Comparison of ENCODE assay signal across 8 cellular contexts in genomic region chr19:45667620-45668341, GRCh38. TPM values are rescaled to one million over a fixed set of nuclear protein-coding genes. Genes with fewer than 3 reads are reported as not detected.
DNase-seq lines count a peak whose midpoint lies in the region; ATAC-seq, FAIRE-seq and TF ChIP-seq lines count a peak whose summit lies in the region.

TSS of gene GIPR (plus strand) at chr19:45668221. CDS start at chr19:45669521, 1,300 bp downstream.

- no peak within 1 kb of the TSS for H3K27ac ChIP-seq in astrocyte (ENCODE audit: low read depth, low read length)

- H3K9me3 Mint-ChIP-seq in T-cell, result no peaks in the 10 kb centered on the region
- H3K9me3 Mint-ChIP-seq in astrocyte (ENCODE audit: unreplicated experiment), result no peaks in the 10 kb centered on the region

- H3K4me1 ChIP-seq in astrocyte (ENCODE audit: insufficient read depth, low read length), result peaks cover 7% of the 10 kb centered on the region

- peak within 1 kb of the TSS; percentile 21 for H3K9ac ChIP-seq in astrocyte (ENCODE audit: low read length)

- no peaks in the 10 kb centered on the region for H4K20me1 ChIP-seq in astrocyte (ENCODE audit: insufficient read depth, low read length)

- POLR2A ChIA-PET in T-cell (lab: Charles Lee), result interaction anchor here (1.0 to 1.2 kb wide), 3 partner anchors 12 to 189 kb away, joined by 3 read pairs; no protein-coding TSS in a partner anchor

- peaks cover 17 to 30% of the 10 kb centered on the region in 2 donors for H3K27me3 Mint-ChIP-seq in T-cell
- H3K27me3 Mint-ChIP-seq in astrocyte (ENCODE audit: low read depth, unreplicated experiment), result peaks cover 3% of the 10 kb centered on the region

- no peaks in the 10 kb centered on the region for H3K79me2 ChIP-seq in astrocyte (ENCODE audit: insufficient read depth, low read length)

- peak; percentile 92 for DNase-seq in Caki2 (ENCODE audit: low read depth)
- peak; percentile 58 for DNase-seq in HT1080 (ENCODE audit: low read depth)
- DNase-seq in T-cell, result peak in 31 of 34 experiments; percentile 16 to 63 (median 42)
- peak; percentile 10 for DNase-seq in astrocyte (ENCODE audit: low read depth)
- DNase-seq in iPS-NIHi11 (ENCODE audit: low spot score), result peak; percentile 79
- peak; percentile 86 for DNase-seq in stimulated activated CD4-positive, alpha-beta T cell treated with anti-CD3 and anti-CD28 coated beads, Interleukin-1b, Interleukin-23, amount 100 ng/mL, for 48 hours

- peak within 1 kb of the TSS; percentile 82 for H3K4me2 ChIP-seq in astrocyte (ENCODE audit: low read length)

- no peak for TF ChIP-seq CTCF in astrocyte (IDR thresholded peaks at IDR 0.05; ENCODE audit: insufficient read depth, low read depth, low read length)

- peaks cover 14% of the 10 kb centered on the region for H3K27me3 ChIP-seq in astrocyte (ENCODE audit: insufficient read depth, low read length)

- no peaks in the 10 kb centered on the region for H3K36me3 ChIP-seq in astrocyte (ENCODE audit: insufficient read depth, low read length)

- H3K4me3 ChIP-seq in astrocyte (ENCODE audit: insufficient read depth, low read depth, low read length), result peak within 1 kb of the TSS; percentile 29

- ATAC-seq in T-cell (replicated peaks in 1 of 4) (peak; percentile 48 to 70 (median 60)), HG02642 (IDR thresholded peaks at IDR 0.05; ENCODE audit: poor library complexity, unreplicated experiment) (no peak), HG03442 (IDR thresholded peaks at IDR 0.05; ENCODE audit: unreplicated experiment) (no peak)

- CTCF ChIA-PET in T-cell (lab: Charles Lee), result interaction anchor here in 1 of 2 donors (0.7 kb wide), 1 partner anchor 22 kb away, joined by 3 read pairs; no protein-coding TSS in a partner anchor

- peak within 1 kb of the TSS; percentile 66 for H2AFZ ChIP-seq in astrocyte (ENCODE audit: low read depth, low read length)

- H3K4me3 Mint-ChIP-seq in T-cell (peak within 1 kb of the TSS; percentile 84 to 91 (median 86)), astrocyte (ENCODE audit: unreplicated experiment) (peak within 1 kb of the TSS; percentile 93)

- H3K36me3 Mint-ChIP-seq in T-cell (peaks cover 2% of the 10 kb centered on the region), astrocyte (ENCODE audit: low read depth, unreplicated experiment) (peaks cover 2% of the 10 kb centered on the region)

- H3K27ac Mint-ChIP-seq in T-cell (peak within 1 kb of the TSS; percentile 60 to 88), astrocyte (ENCODE audit: unreplicated experiment) (peak within 1 kb of the TSS; percentile 79)

- FAIRE-seq in astrocyte (lab: Jason Lieb, UNC), result no peak

- H3K9me3 ChIP-seq in astrocyte (ENCODE audit: insufficient read depth, low read depth, low read length), result no peaks in the 10 kb centered on the region

- in situ Hi-C loops in Caki2 (cut with HindIII; ENCODE audit: low pct_unique_long_range_greater_than_20kb, low sequenced_read_pairs), result no loop called here

- peaks cover 33 to 51% (median 34%) of the 10 kb centered on the region in 3 donors for H3K4me1 Mint-ChIP-seq in T-cell
- peaks cover 6% of the 10 kb centered on the region for H3K4me1 Mint-ChIP-seq in astrocyte (ENCODE audit: low read depth, unreplicated experiment)

RNA-seq across cellular contexts. Expression of gene GIPR, which starts in this region (rescaled TPM):
- total RNA-seq in Caki2 (2014; rRNA removed; shearing (Covaris generic); ENCODE audit: low replicate concordance), result 0.44 TPM in 1 of 2 replicates, not detected in the other
- 0.07 and 0.23 TPM in 2 replicates for total RNA-seq in HT1080 (2014; rRNA removed; shearing (Covaris generic))
- not detected in 2 replicates for polyA plus RNA-seq in HT1080 (2015; cell fraction: cytosol; rRNA removed)
- polyA plus RNA-seq in HT1080 (2015; cell fraction: nucleus; rRNA removed), result 2.0 and 2.6 TPM in 2 replicates
- total RNA-seq in T-cell (10 to 100 TPM in 1 of 5 donors, 1 to 10 TPM in 4; 6.9 to 10.8 (median 7.1) TPM), astrocyte (4.4 and 4.6 TPM in 2 replicates)

Comparison
In these comparisons a context has a peak if more than half of its experiments do, and no peak if none do; other contexts are left out.
1. Peak in DNase-seq in Caki2; RNA of the gene not detected or under 1 TPM.
2. DNase-seq: peak in every context shown above with its lines; median percentile 92 in Caki2; 86 in stimulated activated CD4-positive, alpha-beta T cell treated with anti-CD3 and anti-CD28 coated beads, Interleukin-1b, Interleukin-23, amount 100 ng/mL, for 48 hours; 79 in iPS-NIHi11; 58 in HT1080; 42 in T-cell; 10 in astrocyte.
3. ATAC-seq: peak in T-cell (4 of 4); none in HG02642 (single experiment) and HG03442 (single experiment).